ENCODE assay signal across 1 cellular context in the genomic region with DNA sequence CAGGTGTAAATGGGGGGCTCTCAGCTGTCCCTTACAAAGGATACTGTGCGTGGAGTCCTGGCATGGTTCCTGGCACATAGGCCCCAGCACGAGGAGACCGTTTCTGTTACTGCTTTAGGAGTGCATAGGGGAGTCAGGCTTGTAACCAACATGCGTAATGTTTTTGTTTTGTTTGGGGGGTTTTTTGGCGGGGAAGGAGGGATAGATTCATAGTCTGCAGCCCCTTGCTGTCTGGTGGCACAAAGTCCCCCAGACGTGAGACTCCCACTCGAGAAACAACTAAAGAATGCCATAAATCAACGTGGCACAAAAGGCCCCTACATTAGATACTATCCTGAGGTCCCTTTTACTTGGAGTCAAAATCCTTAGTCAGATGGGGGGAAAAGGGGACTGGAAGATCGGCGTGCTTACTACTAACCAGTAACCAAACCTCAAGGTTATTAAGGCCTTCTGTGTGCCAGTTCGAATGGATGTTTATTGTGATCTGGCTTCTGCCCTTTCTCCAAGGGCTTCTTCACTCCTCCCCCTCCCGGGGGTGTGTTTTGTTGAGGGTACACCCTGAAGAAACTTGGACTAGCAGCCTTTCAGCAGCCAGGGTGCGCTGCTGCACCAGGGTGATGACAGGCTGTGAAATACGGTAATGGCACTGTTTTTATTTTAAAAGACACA.
TF ChIP-seq lines count a peak whose summit lies in the region.

No MANE protein-coding gene starts in this region.

TF ChIP-seq in HEK293, 187 proteins besides CTCF, POLR2A, EP300 and RAD21 (continued from another document):
- TF ChIP-seq, protein P1, sequence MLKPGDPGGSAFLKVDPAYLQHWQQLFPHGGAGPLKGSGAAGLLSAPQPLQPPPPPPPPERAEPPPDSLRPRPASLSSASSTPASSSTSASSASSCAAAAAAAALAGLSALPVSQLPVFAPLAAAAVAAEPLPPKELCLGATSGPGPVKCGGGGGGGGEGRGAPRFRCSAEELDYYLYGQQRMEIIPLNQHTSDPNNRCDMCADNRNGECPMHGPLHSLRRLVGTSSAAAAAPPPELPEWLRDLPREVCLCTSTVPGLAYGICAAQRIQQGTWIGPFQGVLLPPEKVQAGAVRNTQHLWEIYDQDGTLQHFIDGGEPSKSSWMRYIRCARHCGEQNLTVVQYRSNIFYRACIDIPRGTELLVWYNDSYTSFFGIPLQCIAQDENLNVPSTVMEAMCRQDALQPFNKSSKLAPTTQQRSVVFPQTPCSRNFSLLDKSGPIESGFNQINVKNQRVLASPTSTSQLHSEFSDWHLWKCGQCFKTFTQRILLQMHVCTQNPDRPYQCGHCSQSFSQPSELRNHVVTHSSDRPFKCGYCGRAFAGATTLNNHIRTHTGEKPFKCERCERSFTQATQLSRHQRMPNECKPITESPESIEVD (tag by site-specific recombination; IDR thresholded peaks at IDR 0.05) = 0 out of 2 replicates have a peak, but pooled peaks have one; percentile 31
- TF ChIP-seq ZNF555 (tag by site-specific recombination; conservative IDR thresholded peaks at IDR 0.05) (no peak), ZNF174 (tag by site-specific recombination; IDR thresholded peaks at IDR 0.05) (no peak), ZNF600 (tag by site-specific recombination; IDR thresholded peaks at IDR 0.05) (peak; percentile 73), SP2 (tag by site-specific recombination; IDR thresholded peaks at IDR 0.05) (peak; percentile 61), KLF8 (tag by site-specific recombination; IDR thresholded peaks at IDR 0.05) (peak; percentile 49; the same call in 1 of the 2 replicates), ZSCAN30 (tag by site-specific recombination; IDR thresholded peaks at IDR 0.05) (peak; percentile 74; the same call in 1 of the 2 replicates), ZNF155 (tag by site-specific recombination; IDR thresholded peaks at IDR 0.05) (no peak), SP7 (tag by site-specific recombination; IDR thresholded peaks at IDR 0.05) (peak; percentile 26), KLF10 (tag by site-specific recombination; IDR thresholded peaks at IDR 0.05) (peak; percentile 93), ZNF654 (tag by site-specific recombination; IDR thresholded peaks at IDR 0.05; ENCODE audit: low read depth) (peak; percentile 89), FEZF1 (tag by site-specific recombination; IDR thresholded peaks at IDR 0.05) (peak; percentile 39; the same call in 1 of the 2 replicates), ZNF585B (tag by site-specific recombination; IDR thresholded peaks at IDR 0.05) (no peak), ZBTB20 (tag by site-specific recombination; IDR thresholded peaks at IDR 0.05) (0 out of 2 replicates have a peak, but pooled peaks have one; percentile 3), ZNF366 (tag by site-specific recombination; conservative IDR thresholded peaks at IDR 0.05) (peak; percentile 69), ZNF16 (tag by site-specific recombination; IDR thresholded peaks at IDR 0.05; ENCODE audit: low read depth) (no peak), ZNF335 (tag by site-specific recombination; conservative IDR thresholded peaks at IDR 0.05) (peak; percentile 81), ZNF610 (tag by site-specific recombination; IDR thresholded peaks at IDR 0.05; ENCODE audit: borderline replicate concordance) (no peak), ZBTB17 (tag by site-specific recombination; IDR thresholded peaks at IDR 0.05) (peak; percentile 95)
- TF ChIP-seq, protein P2, sequence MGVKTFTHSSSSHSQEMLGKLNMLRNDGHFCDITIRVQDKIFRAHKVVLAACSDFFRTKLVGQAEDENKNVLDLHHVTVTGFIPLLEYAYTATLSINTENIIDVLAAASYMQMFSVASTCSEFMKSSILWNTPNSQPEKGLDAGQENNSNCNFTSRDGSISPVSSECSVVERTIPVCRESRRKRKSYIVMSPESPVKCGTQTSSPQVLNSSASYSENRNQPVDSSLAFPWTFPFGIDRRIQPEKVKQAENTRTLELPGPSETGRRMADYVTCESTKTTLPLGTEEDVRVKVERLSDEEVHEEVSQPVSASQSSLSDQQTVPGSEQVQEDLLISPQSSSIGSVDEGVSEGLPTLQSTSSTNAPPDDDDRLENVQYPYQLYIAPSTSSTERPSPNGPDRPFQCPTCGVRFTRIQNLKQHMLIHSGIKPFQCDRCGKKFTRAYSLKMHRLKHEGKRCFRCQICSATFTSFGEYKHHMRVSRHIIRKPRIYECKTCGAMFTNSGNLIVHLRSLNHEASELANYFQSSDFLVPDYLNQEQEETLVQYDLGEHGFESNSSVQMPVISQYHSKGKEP (tag by site-specific recombination; IDR thresholded peaks at IDR 0.05) = 0 out of 2 replicates have a peak, but pooled peaks have one; percentile 32
- TF ChIP-seq, protein P3, sequence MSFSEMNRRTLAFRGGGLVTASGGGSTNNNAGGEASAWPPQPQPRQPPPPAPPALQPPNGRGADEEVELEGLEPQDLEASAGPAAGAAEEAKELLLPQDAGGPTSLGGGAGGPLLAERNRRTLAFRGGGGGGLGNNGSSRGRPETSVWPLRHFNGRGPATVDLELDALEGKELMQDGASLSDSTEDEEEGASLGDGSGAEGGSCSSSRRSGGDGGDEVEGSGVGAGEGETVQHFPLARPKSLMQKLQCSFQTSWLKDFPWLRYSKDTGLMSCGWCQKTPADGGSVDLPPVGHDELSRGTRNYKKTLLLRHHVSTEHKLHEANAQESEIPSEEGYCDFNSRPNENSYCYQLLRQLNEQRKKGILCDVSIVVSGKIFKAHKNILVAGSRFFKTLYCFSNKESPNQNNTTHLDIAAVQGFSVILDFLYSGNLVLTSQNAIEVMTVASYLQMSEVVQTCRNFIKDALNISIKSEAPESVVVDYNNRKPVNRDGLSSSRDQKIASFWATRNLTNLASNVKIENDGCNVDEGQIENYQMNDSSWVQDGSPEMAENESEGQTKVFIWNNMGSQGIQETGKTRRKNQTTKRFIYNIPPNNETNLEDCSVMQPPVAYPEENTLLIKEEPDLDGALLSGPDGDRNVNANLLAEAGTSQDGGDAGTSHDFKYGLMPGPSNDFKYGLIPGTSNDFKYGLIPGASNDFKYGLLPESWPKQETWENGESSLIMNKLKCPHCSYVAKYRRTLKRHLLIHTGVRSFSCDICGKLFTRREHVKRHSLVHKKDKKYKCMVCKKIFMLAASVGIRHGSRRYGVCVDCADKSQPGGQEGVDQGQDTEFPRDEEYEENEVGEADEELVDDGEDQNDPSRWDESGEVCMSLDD (tag by site-specific recombination; IDR thresholded peaks at IDR 0.05) = peak; percentile 63; the same call in 1 of the 2 replicates
- TF ChIP-seq, protein P4, sequence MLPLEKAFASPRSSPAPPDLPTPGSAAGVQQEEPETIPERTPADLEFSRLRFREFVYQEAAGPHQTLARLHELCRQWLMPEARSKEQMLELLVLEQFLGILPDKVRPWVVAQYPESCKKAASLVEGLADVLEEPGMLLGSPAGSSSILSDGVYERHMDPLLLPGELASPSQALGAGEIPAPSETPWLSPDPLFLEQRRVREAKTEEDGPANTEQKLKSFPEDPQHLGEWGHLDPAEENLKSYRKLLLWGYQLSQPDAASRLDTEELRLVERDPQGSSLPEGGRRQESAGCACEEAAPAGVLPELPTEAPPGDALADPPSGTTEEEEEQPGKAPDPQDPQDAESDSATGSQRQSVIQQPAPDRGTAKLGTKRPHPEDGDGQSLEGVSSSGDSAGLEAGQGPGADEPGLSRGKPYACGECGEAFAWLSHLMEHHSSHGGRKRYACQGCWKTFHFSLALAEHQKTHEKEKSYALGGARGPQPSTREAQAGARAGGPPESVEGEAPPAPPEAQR (tag by site-specific recombination; IDR thresholded peaks at IDR 0.05) = no peak
TF ChIP-seq in HEK293: peak in this region for 29.
